19 cellular contexts compared by ENCODE assay signal in the genomic region with DNA sequence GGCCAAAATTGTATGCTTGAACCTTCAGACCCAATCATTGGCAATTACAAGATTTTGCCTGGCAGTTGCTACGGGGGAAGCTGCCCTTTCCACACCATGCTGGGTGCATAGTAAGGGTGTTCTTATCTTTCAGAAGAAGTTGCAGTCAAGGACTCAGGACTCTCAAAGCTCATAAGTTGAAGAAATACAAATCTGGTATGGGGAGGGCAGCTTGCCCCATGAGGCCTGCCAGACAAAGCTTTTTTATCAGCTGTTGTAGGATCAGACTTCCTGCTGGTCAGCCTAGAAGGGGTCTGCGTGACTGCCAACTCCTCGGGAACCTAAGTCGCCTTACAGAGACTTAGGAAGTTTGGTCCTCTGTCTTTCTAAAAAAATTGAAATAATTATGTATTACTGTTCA.
DNase-seq lines count a peak whose midpoint lies in the region; ATAC-seq and TF ChIP-seq lines count a peak whose summit lies in the region.
"Had no signal": no experiment of that assay in that cellular context is flagged by ENCODE, and none has a peak within 500 bp of the region (broad histone marks: within the 10 kb centered on the region; RNA-seq: fewer than 3 reads in every experiment).

No MANE protein-coding gene starts in this region.

- no peaks in the 10 kb centered on the region for H3K4me1 ChIP-seq in H9 (ENCODE audit: insufficient read depth, low read length)
- no peaks in the 10 kb centered on the region for H3K4me1 ChIP-seq in SJCRH30
- H3K4me1 ChIP-seq in neural progenitor cell, result peaks cover 30% of the 10 kb centered on the region
- no peaks in the 10 kb centered on the region for H3K4me1 ChIP-seq in mucosa of descending colon (ENCODE audit: low read depth)
- H3K4me1 ChIP-seq: SJSA1 had no signal

- intact Hi-C loops in mucosa of descending colon (cut with DNase I, micrococcal nuclease), result no loop called here

- WGBS in H9 (ENCODE audit: extremely low coverage, insufficient read length, low lambda C conversion rate), result no CpG with 5 or more reads among the region's 4 CpGs

- peak overlapping the region; percentile 85 for H2AFZ ChIP-seq in H9 (ENCODE audit: low read length)
- no peak overlapping the region for H2AFZ ChIP-seq in neural progenitor cell (replicated peaks)

- no peak overlapping the region for H3K18ac ChIP-seq in H9 (ENCODE audit: insufficient read length, low read depth, low read length)

- H3K9me3 ChIP-seq in H9 (ENCODE audit: control insufficient read depth, low read depth, low read length), result no peaks in the 10 kb centered on the region
- H3K9me3 ChIP-seq in SJCRH30 (replicated peaks), result no peaks in the 10 kb centered on the region
- H3K9me3 ChIP-seq in neural progenitor cell (ENCODE audit: low read depth), result no peaks in the 10 kb centered on the region
- H3K9me3 ChIP-seq in mucosa of descending colon, result no peaks in the 10 kb centered on the region
- H3K9me3 ChIP-seq: SJSA1 had no signal

- no peak for ATAC-seq in mucosa of descending colon
- no peak for ATAC-seq in HG03378 (IDR thresholded peaks at IDR 0.05; ENCODE audit: unreplicated experiment)
- ATAC-seq in GM21786 (IDR thresholded peaks at IDR 0.05; ENCODE audit: unreplicated experiment), result no peak

- no peak overlapping the region for H3K56ac ChIP-seq in H9 (ENCODE audit: insufficient read length, low read depth, low read length)

- H3K23ac ChIP-seq in H9 (ENCODE audit: insufficient read length, low read depth, low read length), result no peak overlapping the region

- no peak overlapping the region for H2BK120ac ChIP-seq in H9 (ENCODE audit: low read depth, low read length, poor library complexity, severe bottlenecking)

- H3K4me3 Mint-ChIP-seq in H9 (no peak overlapping the region), neural progenitor cell (no peak overlapping the region)
- H3K4me3 Mint-ChIP-seq: CD4-positive, CD25-positive, alpha-beta regulatory T cell had no signal

- no peak overlapping the region for H3T11ph ChIP-seq in H9 (ENCODE audit: low read length)

- H3K4me3 ChIP-seq in SJCRH30 (no peak overlapping the region), choroid plexus epithelial cell (ENCODE audit: low read depth, low read length) (no peak overlapping the region), neural progenitor cell (no peak overlapping the region), mucosa of descending colon (no peak overlapping the region)
- H3K4me3 ChIP-seq: SJSA1 had no signal

- TF ChIP-seq CTCF in H9 (conservative IDR thresholded peaks at IDR 0.05) (no peak), choroid plexus epithelial cell (conservative IDR thresholded peaks at IDR 0.05; ENCODE audit: low read depth, low read length) (no peak), neural progenitor cell (IDR thresholded peaks at IDR 0.05) (no peak), mucosa of descending colon (IDR thresholded peaks at IDR 0.05) (no peak)

- H3K27me3 ChIP-seq in H9 (ENCODE audit: insufficient read depth, low read length), result no peaks in the 10 kb centered on the region
- no peaks in the 10 kb centered on the region for H3K27me3 ChIP-seq in SJCRH30
- H3K27me3 ChIP-seq in neural progenitor cell, result no peaks in the 10 kb centered on the region
- H3K27me3 ChIP-seq: SJSA1 had no signal

- peaks cover 3 to 9% (median 8%) of the 10 kb centered on the region in 3 experiments for H3K36me3 Mint-ChIP-seq in H9 (ENCODE audit: insufficient read depth in 1 of 3, low read depth in 3 of 3)
- H3K36me3 Mint-ChIP-seq in neural progenitor cell, result no peaks in the 10 kb centered on the region
- H3K36me3 Mint-ChIP-seq: CD4-positive, CD25-positive, alpha-beta regulatory T cell had no signal

- H3F3A ChIP-seq in neural progenitor cell (ENCODE audit: low read depth), result peaks cover 6% of the 10 kb centered on the region

- H3K27ac Mint-ChIP-seq in H9 (no peak overlapping the region), neural progenitor cell (no peak overlapping the region)
- H3K27ac Mint-ChIP-seq: CD4-positive, CD25-positive, alpha-beta regulatory T cell had no signal

- H4K5ac ChIP-seq in H9 (ENCODE audit: insufficient read length, low read depth, low read length), result no peak overlapping the region

- H3K4ac ChIP-seq in H9 (ENCODE audit: low read depth, low read length), result no peak overlapping the region

- no peaks in the 10 kb centered on the region for H3K36me3 ChIP-seq in SJCRH30
- no peaks in the 10 kb centered on the region for H3K36me3 ChIP-seq in neural progenitor cell
- H3K36me3 ChIP-seq in mucosa of descending colon (ENCODE audit: low read depth), result no peaks in the 10 kb centered on the region
- H3K36me3 ChIP-seq: SJSA1 had no signal

- H3K9me3 Mint-ChIP-seq in H9, result peaks cover 8 to 14% of the 10 kb centered on the region in 2 experiments; a peak in 4 of 5 replicates
- peaks cover 2% of the 10 kb centered on the region for H3K9me3 Mint-ChIP-seq in neural progenitor cell

- H3K14ac ChIP-seq in H9 (ENCODE audit: insufficient read depth, low read length), result no peak overlapping the region

- H2BK12ac ChIP-seq in H9 (ENCODE audit: insufficient read length, low read depth, low read length), result no peak overlapping the region

- no peak overlapping the region for H2BK15ac ChIP-seq in H9 (ENCODE audit: low read depth, low read length)

- no peak overlapping the region for H2BK20ac ChIP-seq in H9 (ENCODE audit: low read depth, low read length, poor library complexity, severe bottlenecking)

- H3K4me2 ChIP-seq in H9 (ENCODE audit: insufficient read depth, insufficient read length, low read length) (no peak overlapping the region), neural progenitor cell (no peak overlapping the region)

- no peaks in the 10 kb centered on the region for H3K79me2 ChIP-seq in H9 (ENCODE audit: insufficient read depth, low read length)
- H3K79me2 ChIP-seq in neural progenitor cell (ENCODE audit: low read depth), result no peaks in the 10 kb centered on the region

- peaks cover 28 to 34% of the 10 kb centered on the region in 2 experiments for H3K4me1 Mint-ChIP-seq in H9
- H3K4me1 Mint-ChIP-seq in neural progenitor cell, result peaks cover 12% of the 10 kb centered on the region
- H3K4me1 Mint-ChIP-seq: CD4-positive, CD25-positive, alpha-beta regulatory T cell had no signal

- no peak overlapping the region for H3K9ac ChIP-seq in H9 (ENCODE audit: extremely low read depth, insufficient read length, low read length)
- no peak overlapping the region for H3K9ac ChIP-seq in neural progenitor cell

- no peak overlapping the region for H2AK5ac ChIP-seq in H9 (ENCODE audit: insufficient read length, low read length)

- H2BK5ac ChIP-seq in H9 (ENCODE audit: insufficient read length, low read length), result no peak overlapping the region

- H3K27ac ChIP-seq in H9 (ENCODE audit: insufficient read length, low read depth, low read length), result no peak overlapping the region
- H3K27ac ChIP-seq in SJCRH30, result no peak overlapping the region
- H3K27ac ChIP-seq in neural progenitor cell, result no peak overlapping the region
- H3K27ac ChIP-seq: SJSA1 had no signal

- H3K27me3 Mint-ChIP-seq in H9 (ENCODE audit: low read depth) (no peaks in the 10 kb centered on the region), neural progenitor cell (ENCODE audit: insufficient read depth, low read depth) (peaks cover 2% of the 10 kb centered on the region)
- H3K27me3 Mint-ChIP-seq: CD4-positive, CD25-positive, alpha-beta regulatory T cell had no signal

- no peak overlapping the region for H4K91ac ChIP-seq in H9 (ENCODE audit: insufficient read length, low read depth, low read length)

- H4K20me1 ChIP-seq in H9 (ENCODE audit: control insufficient read depth, insufficient read depth, insufficient read length) (no peaks in the 10 kb centered on the region), neural progenitor cell (ENCODE audit: low read depth) (no peaks in the 10 kb centered on the region)

- no peaks in the 10 kb centered on the region for H3K79me1 ChIP-seq in H9 (ENCODE audit: insufficient read depth, low read depth, low read length, poor library complexity, severe bottlenecking)

- H4K8ac ChIP-seq in H9 (replicated peaks; ENCODE audit: insufficient read length, low read depth, low read length), result no peak overlapping the region

- H3K23me2 ChIP-seq in H9 (ENCODE audit: insufficient read length, low read depth, low read length, poor library complexity, severe bottlenecking), result no peaks in the 10 kb centered on the region

- DNase-seq in H9, result no peak
- peak; percentile 32 to 49 for DNase-seq in SJCRH30
- DNase-seq in choroid plexus epithelial cell (ENCODE audit: low read depth), result peak; percentile 1
- peak; percentile 18 for DNase-seq in neural progenitor cell (ENCODE audit: low spot score)
- DNase-seq in mucosa of descending colon, result no peak
- DNase-seq in NCI-H187 (lab: John Stamatoyannopoulos, UW), result no peak
- DNase-seq: CD4-positive, CD25-positive, alpha-beta regulatory T cell; DND-41; GOT3; MM.1S; NCI-H1092; NCI-H1436 treated with DMSO at 0.1 percent for 48 hours; NCI-H2029 treated with DMSO at 0.1 percent for 48 hours; NCI-H345; NCI-H524 treated with DMSO at 0.1 percent for 48 hours; NCI-H82 had no signal

Comparison
In these comparisons a context has a peak if more than half of its experiments do, and no peak if none do; other contexts are left out.
1. DNase-seq: peak in SJCRH30 (2 of 2), choroid plexus epithelial cell (single experiment) and neural progenitor cell (single experiment); none in H9 (single experiment), mucosa of descending colon (0 of 3) and NCI-H187 (0 of 2).